Comparison of ENCODE assay signal across 8 cellular contexts in the genomic region with DNA sequence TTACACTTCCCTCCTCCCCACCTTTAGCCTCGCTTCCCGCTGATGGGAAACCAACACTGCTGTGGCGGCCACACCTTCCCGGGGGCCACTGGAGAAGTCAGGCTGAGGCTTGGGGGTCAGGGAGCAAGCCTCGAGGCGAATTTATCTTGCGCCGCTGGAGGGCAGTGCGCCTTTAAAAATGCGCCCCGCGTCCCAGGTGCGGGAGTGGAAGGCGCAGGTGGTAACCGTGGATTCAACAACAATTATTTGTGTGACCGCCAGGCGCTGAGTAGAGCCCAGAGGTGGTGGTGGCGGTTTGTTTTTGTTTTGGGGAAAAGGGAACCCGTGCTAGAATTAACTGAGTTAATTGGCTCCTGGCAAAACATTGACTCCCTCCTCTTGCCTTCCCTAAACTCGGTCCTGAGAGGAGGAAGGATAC. TPM values are rescaled to one million over a fixed set of nuclear protein-coding genes. Genes with fewer than 3 reads are reported as not detected.
DNase-seq lines count a peak whose midpoint lies in the region; ATAC-seq lines count a peak whose summit lies in the region.

No MANE protein-coding gene starts in this region.

- intact Hi-C loops in head of caudate nucleus (cut with DNase I) = no loop called here

- no peak for ATAC-seq in HG02973 (IDR thresholded peaks at IDR 0.05; ENCODE audit: unreplicated experiment)

- DNase-seq in DMS 273 (lab: John Stamatoyannopoulos, UW; ENCODE audit: unreplicated experiment) = peak; percentile 82
- peak; percentile 82 for DNase-seq in HT-29 (ENCODE audit: low spot score)
- peak; percentile 62 for DNase-seq in OCI-M1 (lab: John Stamatoyannopoulos, UW)
- DNase-seq in activated effector memory CD4-positive, alpha-beta T cell treated with anti-CD3 and anti-CD28 coated beads, Interleukin-2, amount 50 U/mL, for 16 hours = peak; percentile 89
- DNase-seq in head of caudate nucleus = peak in 37 of 42 donors; percentile 11 to 70 (median 41)
- peak; percentile 12 for DNase-seq in renal cortical epithelial cell (ENCODE audit: low read depth)
- no peak for DNase-seq in NCI-H446 treated with DMSO at 0.1 percent for 48 hours (lab: John Stamatoyannopoulos, UW)

RNA-seq across cellular contexts. Expression of gene CFAP77, which starts 1.1 kb away (rescaled TPM):
- not detected in 2 replicates for total RNA-seq in HT-29 (2014; rRNA removed; shearing (Covaris generic))
- 0.10 TPM in 1 of 2 replicates, not detected in the other for total RNA-seq in renal cortical epithelial cell

RNA-seq across cellular contexts. Expression of gene TTF1, which starts 4.5 kb away (rescaled TPM):
- total RNA-seq in HT-29 (2014; rRNA removed; shearing (Covaris generic)) = 6.4 and 7.9 TPM in 2 replicates
- total RNA-seq in renal cortical epithelial cell = 13.5 and 18.4 TPM in 2 replicates

RNA-seq across cellular contexts. Expression of gene SETX, which starts 56.3 kb away (rescaled TPM):
- total RNA-seq in HT-29 (2014; rRNA removed; shearing (Covaris generic)) = 22.6 and 24.0 TPM in 2 replicates
- total RNA-seq in renal cortical epithelial cell = 73.5 and 87.4 TPM in 2 replicates
